In genomic region chr21:44726803-44727202, GRCh38 we compare ENCODE assay signal across 37 cellular contexts. TPM values are rescaled to one million over a fixed set of nuclear protein-coding genes. Genes with fewer than 3 reads are reported as not detected.
"Had no signal": no experiment of that assay in that cellular context is flagged by ENCODE, and none has a peak within 500 bp of the region (broad histone marks: within the 10 kb centered on the region; RNA-seq: fewer than 3 reads in every experiment).

No MANE protein-coding gene starts in this region.

- H3K9me3 Mint-ChIP-seq: activated B cell treated with CpG ODN at 0.5 μM for 24 hours; activated naive CD8-positive, alpha-beta T cell treated with anti-CD3 and anti-CD28 coated beads for 36 hours; activated T-helper 2 cell treated with anti-CD3 and anti-CD28 coated beads, Interferon-gamma antibody, Interleukin-2, Interleukin-4, amounts not matched to agents 10 μg/mL and 5 μg/mL and 100 μg/mL, durations not matched to agents 14 hours and 24 hours and 36 hours; naive thymus-derived CD4-positive, alpha-beta T cell had no signal

- H3K36me3 ChIP-seq: adrenal gland, cardiac muscle cell, gastrocnemius medialis, neural progenitor cell, thoracic aorta, uterus had no signal

- H3K4me3 ChIP-seq: adrenal gland, body of pancreas, cardiac muscle cell, coronary artery, dorsolateral prefrontal cortex, gastrocnemius medialis, hepatocyte, neural progenitor cell, thoracic aorta, uterus had no signal

- H3K4me1 ChIP-seq: adrenal gland, body of pancreas, gastrocnemius medialis, uterus had no signal

- H3K4me3 Mint-ChIP-seq: activated B cell treated with CpG ODN at 0.5 μM for 24 hours; activated CD8-positive, alpha-beta memory T cell treated with anti-CD3 and anti-CD28 coated beads, Interleukin-2, amount 10 ng/mL, durations not matched to agents 7 days and 5 days; activated CD8-positive, alpha-beta T cell treated with anti-CD3 and anti-CD28 coated beads, Interleukin-2, amount 10 ng/mL, durations not matched to agents 7 days and 5 days; activated naive CD8-positive, alpha-beta T cell treated with anti-CD3 and anti-CD28 coated beads for 36 hours; naive thymus-derived CD4-positive, alpha-beta T cell; neural progenitor cell had no signal

- H3K27ac Mint-ChIP-seq: activated B cell treated with CpG ODN at 0.5 μM for 24 hours; activated CD8-positive, alpha-beta memory T cell treated with anti-CD3 and anti-CD28 coated beads, Interleukin-2, amount 10 ng/mL, durations not matched to agents 7 days and 5 days; activated CD8-positive, alpha-beta T cell treated with anti-CD3 and anti-CD28 coated beads, Interleukin-2, amount 10 ng/mL, durations not matched to agents 7 days and 5 days; activated naive CD8-positive, alpha-beta T cell treated with anti-CD3 and anti-CD28 coated beads for 36 hours; activated T-helper 2 cell treated with anti-CD3 and anti-CD28 coated beads, Interferon-gamma antibody, Interleukin-2, Interleukin-4, amounts not matched to agents 10 μg/mL and 5 μg/mL and 100 μg/mL, durations not matched to agents 14 hours and 24 hours and 36 hours; naive thymus-derived CD4-positive, alpha-beta T cell; neural progenitor cell had no signal

- H3K36me3 Mint-ChIP-seq: activated CD8-positive, alpha-beta memory T cell treated with anti-CD3 and anti-CD28 coated beads, Interleukin-2, amount 10 ng/mL, durations not matched to agents 7 days and 5 days; activated naive CD8-positive, alpha-beta T cell treated with anti-CD3 and anti-CD28 coated beads for 36 hours had no signal

- H3K27ac ChIP-seq: adrenal gland, body of pancreas, cardiac muscle cell, coronary artery, dorsolateral prefrontal cortex, gastrocnemius medialis, hepatocyte, neural progenitor cell, thoracic aorta, uterus had no signal

- H3K27me3 ChIP-seq: uterus had no signal

- ATAC-seq: activated CD8-positive, alpha-beta memory T cell treated with anti-CD3 and anti-CD28 coated beads, Interleukin-2, amount 10 ng/mL, durations not matched to agents 7 days and 5 days; activated CD8-positive, alpha-beta T cell treated with anti-CD3 and anti-CD28 coated beads, Interleukin-2, amount 10 ng/mL, durations not matched to agents 7 days and 5 days; body of pancreas; gastrocnemius medialis; left cardiac atrium; left ventricle myocardium superior; naive thymus-derived CD4-positive, alpha-beta T cell; right cardiac atrium; stimulated activated naive CD8-positive, alpha-beta T cell treated with anti-CD3 and anti-CD28 coated beads, Interleukin-15, Interleukin-2, amounts not matched to agents 100 U/mL and 50 U/mL, for 24 hours had no signal

- DNase-seq: activated B cell treated with CpG ODN at 0.5 μM for 24 hours; activated CD4-positive, alpha-beta T cell treated with anti-CD3 and anti-CD28 coated beads, Interleukin-2, amount 50 U/mL, for 1 hour; activated CD8-positive, alpha-beta memory T cell treated with anti-CD3 and anti-CD28 coated beads, Interleukin-2, amount 10 ng/mL, durations not matched to agents 7 days and 5 days; activated CD8-positive, alpha-beta T cell treated with anti-CD3 and anti-CD28 coated beads, Interleukin-2, amount 10 ng/mL, durations not matched to agents 7 days and 5 days; activated naive CD4-positive, alpha-beta T cell treated with Interleukin-2 at 50 U/mL for 16 hours; activated naive CD8-positive, alpha-beta T cell treated with anti-CD3 and anti-CD28 coated beads for 36 hours; activated T-cell treated with anti-CD3 and anti-CD28 coated beads, Interleukin-2, amount 50 U/mL, for 48 hours; adrenal gland; body of pancreas; dorsolateral prefrontal cortex; effector memory CD4-positive, alpha-beta T cell; erythroblast; gastrocnemius medialis; glutamatergic neuron; islet precursor cell; left cardiac atrium; left ventricle myocardium superior; mammary epithelial cell; midbrain; naive thymus-derived CD4-positive, alpha-beta T cell; stimulated activated CD4-positive, alpha-beta T cell treated with anti-CD3 and anti-CD28 coated beads, Interleukin-12 subunit alpha, Interleukin-12 subunit beta, amount 100 ng/mL, for 4 hours; stimulated activated CD4-positive, alpha-beta T cell treated with anti-CD3 and anti-CD28 coated beads, Interleukin-4, amount 100 ng/mL, for 1 hour; stimulated activated naive CD8-positive, alpha-beta T cell treated with anti-CD3 and anti-CD28 coated beads, Interleukin-15, Interleukin-2, amounts not matched to agents 100 U/mL and 50 U/mL, for 24 hours; trophoblast cell; uterus had no signal

- H3K9me3 ChIP-seq: adrenal gland, body of pancreas, gastrocnemius medialis, thoracic aorta, uterus had no signal

RNA-seq across cellular contexts. Expression of gene TSPEAR, which starts 15.4 kb away (rescaled TPM):
- total RNA-seq: activated B cell treated with CpG ODN at 0.5 μM for 24 hours; activated CD8-positive, alpha-beta memory T cell treated with anti-CD3 and anti-CD28 coated beads, Interleukin-2, amount 10 ng/mL, durations not matched to agents 7 days and 5 days; activated CD8-positive, alpha-beta T cell treated with anti-CD3 and anti-CD28 coated beads, Interleukin-2, amount 10 ng/mL, durations not matched to agents 7 days and 5 days; activated naive CD8-positive, alpha-beta T cell treated with anti-CD3 and anti-CD28 coated beads for 36 hours; activated T-helper 2 cell treated with anti-CD3 and anti-CD28 coated beads, Interferon-gamma antibody, Interleukin-2, Interleukin-4, amounts not matched to agents 10 μg/mL and 5 μg/mL and 100 μg/mL, durations not matched to agents 14 hours and 24 hours and 36 hours; adrenal gland; aorta; gastrocnemius medialis; hepatocyte; mammary epithelial cell; naive thymus-derived CD4-positive, alpha-beta T cell; skeletal muscle tissue; T-helper 2 cell treated with Interferon-gamma antibody and Interleukin-4, amounts not matched to agents 100 ng/mL and 5 ng/mL, for 36 hours; thoracic aorta had no signal
- polyA plus RNA-seq: adrenal gland, aorta, mammary epithelial cell had no signal

RNA-seq across cellular contexts. Expression of gene KRTAP10-12, which starts 29.8 kb away (rescaled TPM):
- total RNA-seq: activated B cell treated with CpG ODN at 0.5 μM for 24 hours; activated CD8-positive, alpha-beta memory T cell treated with anti-CD3 and anti-CD28 coated beads, Interleukin-2, amount 10 ng/mL, durations not matched to agents 7 days and 5 days; activated CD8-positive, alpha-beta T cell treated with anti-CD3 and anti-CD28 coated beads, Interleukin-2, amount 10 ng/mL, durations not matched to agents 7 days and 5 days; activated naive CD8-positive, alpha-beta T cell treated with anti-CD3 and anti-CD28 coated beads for 36 hours; activated T-helper 2 cell treated with anti-CD3 and anti-CD28 coated beads, Interferon-gamma antibody, Interleukin-2, Interleukin-4, amounts not matched to agents 10 μg/mL and 5 μg/mL and 100 μg/mL, durations not matched to agents 14 hours and 24 hours and 36 hours; adrenal gland; aorta; body of pancreas; cardiac muscle cell; cerebellum; dorsolateral prefrontal cortex; gastrocnemius medialis; hepatocyte; left cardiac atrium; left ventricle myocardium superior; mammary epithelial cell; naive thymus-derived CD4-positive, alpha-beta T cell; omental fat pad; right cardiac atrium; skeletal muscle tissue; T-helper 2 cell treated with Interferon-gamma antibody and Interleukin-4, amounts not matched to agents 100 ng/mL and 5 ng/mL, for 36 hours; thoracic aorta; uterus had no signal
- polyA plus RNA-seq: adrenal gland; aorta; cardiac muscle cell; hepatocyte; mammary epithelial cell; naive thymus-derived CD4-positive, alpha-beta T cell; right cardiac atrium had no signal

RNA-seq across cellular contexts. Expression of gene KRTAP12-1, which starts 44.8 kb away (rescaled TPM):
- total RNA-seq: activated B cell treated with CpG ODN at 0.5 μM for 24 hours; activated CD8-positive, alpha-beta memory T cell treated with anti-CD3 and anti-CD28 coated beads, Interleukin-2, amount 10 ng/mL, durations not matched to agents 7 days and 5 days; activated CD8-positive, alpha-beta T cell treated with anti-CD3 and anti-CD28 coated beads, Interleukin-2, amount 10 ng/mL, durations not matched to agents 7 days and 5 days; activated naive CD8-positive, alpha-beta T cell treated with anti-CD3 and anti-CD28 coated beads for 36 hours; activated T-helper 2 cell treated with anti-CD3 and anti-CD28 coated beads, Interferon-gamma antibody, Interleukin-2, Interleukin-4, amounts not matched to agents 10 μg/mL and 5 μg/mL and 100 μg/mL, durations not matched to agents 14 hours and 24 hours and 36 hours; adrenal gland; aorta; body of pancreas; cardiac muscle cell; cerebellum; gastrocnemius medialis; hepatocyte; left cardiac atrium; left ventricle myocardium superior; mammary epithelial cell; naive thymus-derived CD4-positive, alpha-beta T cell; omental fat pad; right cardiac atrium; skeletal muscle tissue; T-helper 2 cell treated with Interferon-gamma antibody and Interleukin-4, amounts not matched to agents 100 ng/mL and 5 ng/mL, for 36 hours; thoracic aorta had no signal
- polyA plus RNA-seq: adrenal gland; aorta; cardiac muscle cell; hepatocyte; mammary epithelial cell; naive thymus-derived CD4-positive, alpha-beta T cell; right cardiac atrium had no signal
